In genomic region chr5:54738118-54738972, GRCh38 we compare ENCODE assay signal across 9 cellular contexts.
A peak's percentile ranks its signal among the peaks of the same experiment; 100 is the strongest.
DNase-seq lines count a peak whose midpoint lies in the region; ATAC-seq and TF ChIP-seq lines count a peak whose summit lies in the region.
"Had no signal": no experiment of that assay in that cellular context is flagged by ENCODE, and none has a peak within 500 bp of the region (broad histone marks: within the 10 kb centered on the region; RNA-seq: fewer than 3 reads in every experiment).

No MANE protein-coding gene starts in this region.

- intact Hi-C loops in mucosa of descending colon (cut with DNase I, micrococcal nuclease) = no loop called here

- no peaks in the 10 kb centered on the region for H3K36me3 ChIP-seq in mucosa of descending colon (ENCODE audit: low read depth)

- TF ChIP-seq CTCF in mucosa of descending colon (IDR thresholded peaks at IDR 0.05) = no peak

- no peak overlapping the region for H3K4me3 ChIP-seq in mucosa of descending colon

- H3K4me1 ChIP-seq in mucosa of descending colon (ENCODE audit: low read depth) = no peaks in the 10 kb centered on the region

- peak; percentile 80 to 82 for DNase-seq in AML-193 (lab: John Stamatoyannopoulos, UW)
- peak; percentile 40 for DNase-seq in LoVo (ENCODE audit: low spot score)
- DNase-seq in dermis blood vessel endothelial cell = peak; percentile 41
- peak; percentile 56 to 80 (median 65) for DNase-seq in mucosa of descending colon

- ATAC-seq in mucosa of descending colon (peak; percentile 76), HG03039 (IDR thresholded peaks at IDR 0.05; ENCODE audit: unreplicated experiment) (no peak), HG03442 (IDR thresholded peaks at IDR 0.05; ENCODE audit: unreplicated experiment) (no peak), GM21529 (IDR thresholded peaks at IDR 0.05; ENCODE audit: unreplicated experiment) (no peak), HG02981 (IDR thresholded peaks at IDR 0.05; ENCODE audit: unreplicated experiment) (no peak)
- ATAC-seq: Panc1 had no signal

- H3K9me3 ChIP-seq in mucosa of descending colon = no peaks in the 10 kb centered on the region
